19 cellular contexts compared by ENCODE assay signal in genomic region chr1:56510642-56511021, GRCh38.
DNase-seq lines count a peak whose midpoint lies in the region; ATAC-seq and TF ChIP-seq lines count a peak whose summit lies in the region.
"Had no signal": no experiment of that assay in that cellular context is flagged by ENCODE, and none has a peak within 500 bp of the region (broad histone marks: within the 10 kb centered on the region; RNA-seq: fewer than 3 reads in every experiment).

No MANE protein-coding gene starts in this region.

- TF ChIP-seq CTCF in heart left ventricle (IDR thresholded peaks at IDR 0.05) (no peak), glutamatergic neuron (IDR thresholded peaks at IDR 0.05; ENCODE audit: partially characterized antibody, unreplicated experiment) (no peak), mesothelial cell of epicardium (IDR thresholded peaks at IDR 0.05; ENCODE audit: unreplicated experiment) (no peak), vagina (IDR thresholded peaks at IDR 0.05) (no peak), left lung (IDR thresholded peaks at IDR 0.05) (no peak)

- H3K9me3 Mint-ChIP-seq in glutamatergic neuron (ENCODE audit: unreplicated experiment) (peaks cover 9% of the 10 kb centered on the region), mesothelial cell of epicardium (no peaks in the 10 kb centered on the region)

- TF ChIP-seq POLR2A in heart left ventricle (IDR thresholded peaks at IDR 0.05) (no peak), vagina (IDR thresholded peaks at IDR 0.05) (no peak)

- no peaks in the 10 kb centered on the region for H3K36me3 Mint-ChIP-seq in glutamatergic neuron (ENCODE audit: unreplicated experiment)
- H3K36me3 Mint-ChIP-seq in mesothelial cell of epicardium: peaks cover 55% of the 10 kb centered on the region
- H3K36me3 Mint-ChIP-seq: stimulated activated effector memory CD8-positive, alpha-beta T cell treated with anti-CD3 and anti-CD28 coated beads, Interleukin-12 subunit alpha, Interleukin-12 subunit beta, amount 100 ng/mL, for 72 hours had no signal

- intact Hi-C loops in heart left ventricle (cut with DNase I): loop anchor here in 4 of 10 donors (2.0 to 10.0 kb wide), 3 partner anchors 64 to 67 kb away; partner anchors contain the start of gene PLPP3 (in 3 of the 4)
- intact Hi-C loops in left cardiac atrium (cut with DNase I): loop anchor here in 1 of 2 donors (5.0 kb wide), 1 partner anchor 67 kb away; the partner anchor contains the start of gene PLPP3
- intact Hi-C loops in vagina (cut with DNase I): no loop called here
- intact Hi-C loops in left lung (cut with DNase I): no loop called here

- WGBS in heart left ventricle, 4 donors: 20 to 30% (median 29%) methylated on average over 1 of the region's 1 CpG

- peak overlapping the region; percentile 95 for H3K27ac Mint-ChIP-seq in glutamatergic neuron (ENCODE audit: unreplicated experiment)
- peak overlapping the region; percentile 24 for H3K27ac Mint-ChIP-seq in mesothelial cell of epicardium
- H3K27ac Mint-ChIP-seq: activated CD8-positive, alpha-beta T cell treated with anti-CD3 and anti-CD28 coated beads, Interleukin-2, amount 10 ng/mL, durations not matched to agents 7 days and 5 days; naive thymus-derived CD4-positive, alpha-beta T cell; stimulated activated effector memory CD8-positive, alpha-beta T cell treated with anti-CD3 and anti-CD28 coated beads, Interleukin-12 subunit alpha, Interleukin-12 subunit beta, amount 100 ng/mL, for 72 hours had no signal

- H3K27me3 ChIP-seq in heart left ventricle (no peaks in the 10 kb centered on the region), vagina (no peaks in the 10 kb centered on the region), left lung (no peaks in the 10 kb centered on the region)
- H3K27me3 ChIP-seq: adrenal gland, suprapubic skin had no signal

- H3K4me3 Mint-ChIP-seq in glutamatergic neuron (ENCODE audit: unreplicated experiment) (peak overlapping the region; percentile 69), mesothelial cell of epicardium (no peak overlapping the region)
- H3K4me3 Mint-ChIP-seq: activated CD8-positive, alpha-beta T cell treated with anti-CD3 and anti-CD28 coated beads, Interleukin-2, amount 10 ng/mL, durations not matched to agents 7 days and 5 days; naive thymus-derived CD4-positive, alpha-beta T cell; stimulated activated effector memory CD8-positive, alpha-beta T cell treated with anti-CD3 and anti-CD28 coated beads, Interleukin-12 subunit alpha, Interleukin-12 subunit beta, amount 100 ng/mL, for 72 hours had no signal

- no peaks in the 10 kb centered on the region for H3K9me3 ChIP-seq in heart left ventricle
- no peaks in the 10 kb centered on the region for H3K9me3 ChIP-seq in vagina
- no peaks in the 10 kb centered on the region for H3K9me3 ChIP-seq in left lung
- H3K9me3 ChIP-seq: adrenal gland, suprapubic skin had no signal

- ATAC-seq in heart left ventricle (no peak), left cardiac atrium (no peak), left lung (no peak), HG03378 (IDR thresholded peaks at IDR 0.05; ENCODE audit: unreplicated experiment) (no peak)
- ATAC-seq: activated CD8-positive, alpha-beta T cell treated with anti-CD3 and anti-CD28 coated beads, Interleukin-2, amount 10 ng/mL, durations not matched to agents 7 days and 5 days; stimulated activated effector memory CD8-positive, alpha-beta T cell treated with anti-CD3 and anti-CD28 coated beads, Interleukin-12 subunit alpha, Interleukin-12 subunit beta, amount 100 ng/mL, for 72 hours had no signal

- H3K4me1 ChIP-seq in heart left ventricle: peaks cover 10 to 100% (median 90%) of the 10 kb centered on the region in 12 donors
- H3K4me1 ChIP-seq in vagina: peaks cover 85% of the 10 kb centered on the region
- peaks cover 4 to 89% of the 10 kb centered on the region in 2 donors for H3K4me1 ChIP-seq in left lung

- DNase-seq in heart left ventricle: no peak
- no peak for DNase-seq in left cardiac atrium
- no peak for DNase-seq in glutamatergic neuron
- no peak for DNase-seq in mesothelial cell of epicardium (ENCODE audit: low spot score in 2 of 2, unreplicated experiment in 2 of 2)
- DNase-seq in vagina (ENCODE audit: extremely low spot score in 2 of 2): no peak
- DNase-seq in NCI-H69 (lab: John Stamatoyannopoulos, UW): no peak
- no peak for DNase-seq in left lung
- DNase-seq: 8988T; activated CD4-positive, alpha-beta T cell treated with anti-CD3 and anti-CD28 coated beads for 1 hour; activated CD8-positive, alpha-beta T cell treated with anti-CD3 and anti-CD28 coated beads, Interleukin-2, amount 10 ng/mL, durations not matched to agents 7 days and 5 days; DMS79; naive thymus-derived CD4-positive, alpha-beta T cell; NCI-H187 treated with DMSO at 0.1 percent for 48 hours; SHP77 treated with DMSO at 0.1 percent for 48 hours had no signal

- H3K27ac ChIP-seq in heart left ventricle (peak overlapping the region in 10 of 12 donors; percentile 31 to 84 (median 70)), vagina (peak overlapping the region; percentile 17), left lung (peak overlapping the region in 1 of 2 donors; percentile 62)
- H3K27ac ChIP-seq: epithelial cell of prostate had no signal

- peaks cover 7% of the 10 kb centered on the region for H3K27me3 Mint-ChIP-seq in glutamatergic neuron (ENCODE audit: unreplicated experiment)
- no peaks in the 10 kb centered on the region for H3K27me3 Mint-ChIP-seq in mesothelial cell of epicardium (ENCODE audit: low read depth)

- H3K4me1 Mint-ChIP-seq in glutamatergic neuron (ENCODE audit: low read depth, unreplicated experiment) (peaks cover 66% of the 10 kb centered on the region), mesothelial cell of epicardium (peaks cover 24% of the 10 kb centered on the region)
- H3K4me1 Mint-ChIP-seq: stimulated activated effector memory CD8-positive, alpha-beta T cell treated with anti-CD3 and anti-CD28 coated beads, Interleukin-12 subunit alpha, Interleukin-12 subunit beta, amount 100 ng/mL, for 72 hours had no signal

- H3K4me3 ChIP-seq in heart left ventricle (peak overlapping the region in 1 of 12 donors; percentile 14), vagina (no peak overlapping the region), left lung (no peak overlapping the region)
- H3K4me3 ChIP-seq: adrenal gland, suprapubic skin had no signal

- peaks cover 0 to 70% (median 52%) of the 10 kb centered on the region in 9 donors for H3K36me3 ChIP-seq in heart left ventricle
- peaks cover 0 to 37% of the 10 kb centered on the region in 2 donors for H3K36me3 ChIP-seq in vagina
- H3K36me3 ChIP-seq in left lung: peaks cover 0 to 72% of the 10 kb centered on the region in 2 donors
